10 cellular contexts compared by ENCODE assay signal in genomic region chr4:44446801-44447562, GRCh38. TPM values are rescaled to one million over a fixed set of nuclear protein-coding genes. Genes with fewer than 3 reads are reported as not detected.
DNase-seq lines count a peak whose midpoint lies in the region; ATAC-seq, FAIRE-seq and TF ChIP-seq lines count a peak whose summit lies in the region.
"Had no signal": no experiment of that assay in that cellular context is flagged by ENCODE, and none has a peak within 500 bp of the region (broad histone marks: within the 10 kb centered on the region; RNA-seq: fewer than 3 reads in every experiment).

No MANE protein-coding gene starts in this region.

- peak overlapping the region in 1 of 9 donors; percentile 43 for H3K27ac Mint-ChIP-seq in naive thymus-derived CD4-positive, alpha-beta T cell

- no peaks in the 10 kb centered on the region for H3K4me1 ChIP-seq in colonic mucosa
- H3K4me1 ChIP-seq in naive thymus-derived CD4-positive, alpha-beta T cell (ENCODE audit: control insufficient read depth in 2 of 2, insufficient read depth in 2 of 2, low read length in 2 of 2): no peaks in the 10 kb centered on the region

- peaks cover 0 to 5% (median 0%) of the 10 kb centered on the region in 5 donors for H3K36me3 Mint-ChIP-seq in naive thymus-derived CD4-positive, alpha-beta T cell

- H3K27me3 Mint-ChIP-seq in naive thymus-derived CD4-positive, alpha-beta T cell: peaks cover 45 to 60% (median 51%) of the 10 kb centered on the region in 5 donors

- intact Hi-C loops in Right ventricle myocardium superior (cut with DNase I) (no loop called here), left ventricle myocardium superior (cut with micrococcal nuclease) (no loop called here), colonic mucosa (cut with DNase I) (no loop called here)
- intact Hi-C loops in naive thymus-derived CD4-positive, alpha-beta T cell (cut with micrococcal nuclease): loop anchor here in 1 of 2 donors (5.0 kb wide), 1 partner anchor 180 kb away; no protein-coding TSS in a partner anchor

- no peak overlapping the region for H3K9ac ChIP-seq in colonic mucosa (ENCODE audit: low read depth in 2 of 2, low read length in 2 of 2)

- POLR2A ChIA-PET in naive thymus-derived CD4-positive, alpha-beta T cell (lab: Charles Lee): no interaction called here

- no peak overlapping the region for H3K27ac ChIP-seq in colonic mucosa
- H3K27ac ChIP-seq in naive thymus-derived CD4-positive, alpha-beta T cell (ENCODE audit: low read depth, low read length): no peak overlapping the region

- no peaks in the 10 kb centered on the region for H3K9me3 ChIP-seq in colonic mucosa
- no peaks in the 10 kb centered on the region for H3K9me3 ChIP-seq in naive thymus-derived CD4-positive, alpha-beta T cell (ENCODE audit: control insufficient read depth in 2 of 3, low read length in 3 of 3)

- DNase-seq in Right ventricle myocardium superior (peak; percentile 20), left ventricle myocardium superior (no peak), colonic mucosa (peak; percentile 16), LoVo (ENCODE audit: low spot score) (no peak), ureter (ENCODE audit: low spot score) (no peak), RCC 7860 (ENCODE audit: low spot score) (no peak)
- no peak for DNase-seq in naive thymus-derived CD4-positive, alpha-beta T cell
- DNase-seq: DMS79 treated with DMSO at 0.1 percent for 48 hours had no signal

- ATAC-seq in Right ventricle myocardium superior (ENCODE audit: poor library complexity) (no peak), left ventricle myocardium superior (no peak), HG03025 (IDR thresholded peaks at IDR 0.05; ENCODE audit: low FRiP score, unreplicated experiment) (no peak)
- no peak for ATAC-seq in naive thymus-derived CD4-positive, alpha-beta T cell

- H3K9me3 Mint-ChIP-seq in naive thymus-derived CD4-positive, alpha-beta T cell: peaks cover 0 to 4% (median 0%) of the 10 kb centered on the region in 11 donors

- peak overlapping the region; percentile 52 for H3K4me3 ChIP-seq in colonic mucosa
- H3K4me3 ChIP-seq in naive thymus-derived CD4-positive, alpha-beta T cell (ENCODE audit: low read length): no peak overlapping the region

- TF ChIP-seq CTCF in colonic mucosa (IDR thresholded peaks at IDR 0.05): no peak

- no peak for FAIRE-seq in RCC 7860 (lab: Jason Lieb, UNC)
- FAIRE-seq: bronchial epithelial cell had no signal

- peaks cover 6 to 23% (median 17%) of the 10 kb centered on the region in 7 donors for H3K4me1 Mint-ChIP-seq in naive thymus-derived CD4-positive, alpha-beta T cell

- no peaks in the 10 kb centered on the region for H3K36me3 ChIP-seq in colonic mucosa
- H3K36me3 ChIP-seq in naive thymus-derived CD4-positive, alpha-beta T cell (ENCODE audit: control insufficient read depth in 2 of 3, insufficient read depth in 3 of 3, low read length in 3 of 3): no peaks in the 10 kb centered on the region

- CTCF ChIA-PET in naive thymus-derived CD4-positive, alpha-beta T cell (lab: Charles Lee): no interaction called here

- peaks cover 21% of the 10 kb centered on the region for H3K27me3 ChIP-seq in colonic mucosa
- peaks cover 11 to 19% of the 10 kb centered on the region in 2 donors for H3K27me3 ChIP-seq in naive thymus-derived CD4-positive, alpha-beta T cell (ENCODE audit: control insufficient read depth in 2 of 2, insufficient read depth in 2 of 2, low read length in 2 of 2)

- peak overlapping the region; percentile 42 to 83 (median 58) for H3K4me3 Mint-ChIP-seq in naive thymus-derived CD4-positive, alpha-beta T cell

RNA-seq across cellular contexts. Expression of gene KCTD8, which starts 1.6 kb away (rescaled TPM):
- total RNA-seq in Right ventricle myocardium superior: 0.08 TPM
- total RNA-seq in left ventricle myocardium superior: 0.22 TPM
- total RNA-seq in colonic mucosa: under 1 TPM in 1 of 2 donors, not detected in 1; 0.27 TPM
- not detected for total RNA-seq in naive thymus-derived CD4-positive, alpha-beta T cell
- polyA plus RNA-seq in naive thymus-derived CD4-positive, alpha-beta T cell: not detected
- 1.0 TPM for total RNA-seq in ureter

Comparison
In these comparisons a context has a peak if more than half of its experiments do, and no peak if none do; other contexts are left out.
1. DNase-seq: peak in Right ventricle myocardium superior (single experiment) and colonic mucosa (single experiment); none in left ventricle myocardium superior (single experiment), naive thymus-derived CD4-positive, alpha-beta T cell (0 of 9), LoVo (single experiment), ureter (single experiment) and RCC 7860 (single experiment).